Comparison of ENCODE assay signal across 8 cellular contexts in the genomic region with DNA sequence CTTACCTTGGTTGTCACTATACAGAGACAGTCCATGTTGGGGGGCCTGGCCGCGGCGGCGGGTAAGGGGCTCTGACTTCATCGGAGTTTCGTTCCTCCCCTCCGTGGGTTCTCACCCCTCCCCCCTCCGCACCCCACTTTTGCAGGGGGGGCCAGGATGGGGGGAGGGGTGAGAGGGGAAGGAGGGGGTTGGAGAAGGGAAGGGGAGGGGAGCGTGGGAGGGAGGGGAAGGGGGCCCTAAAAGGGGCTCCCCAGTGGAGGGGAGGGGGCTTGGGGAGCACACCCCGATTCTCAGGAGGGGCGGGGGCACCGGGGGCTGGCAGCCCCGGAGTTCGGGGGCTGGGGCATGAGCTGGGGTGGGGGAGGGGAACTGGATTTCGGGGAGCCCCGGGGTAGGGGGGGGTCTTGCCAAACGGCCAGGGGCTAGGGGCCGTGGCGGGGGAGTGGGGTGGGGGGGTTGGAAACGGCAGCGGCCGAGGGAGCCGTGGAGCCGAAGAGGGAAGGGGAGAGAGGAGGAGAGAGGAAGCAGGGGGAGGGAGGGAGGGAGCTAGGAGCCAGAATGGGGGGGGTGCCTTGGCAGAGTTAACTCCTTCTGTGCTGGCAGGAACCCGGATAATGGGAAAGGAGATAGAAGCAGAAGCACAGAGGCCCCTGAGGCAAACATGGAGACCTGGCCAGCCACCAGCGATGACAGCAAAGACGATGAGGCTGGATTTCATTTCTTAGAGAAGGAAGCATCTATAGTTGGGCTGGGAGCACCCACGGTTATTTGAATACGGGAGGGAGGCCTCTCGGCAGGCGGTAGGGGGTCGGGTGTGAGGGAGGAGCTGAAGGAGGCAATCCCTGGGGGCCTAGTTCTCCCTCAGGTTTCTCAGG. TPM values are rescaled to one million over a fixed set of nuclear protein-coding genes. Genes with fewer than 3 reads are reported as not detected.
A peak's percentile ranks its signal among the peaks of the same experiment; 100 is the strongest.
DNase-seq lines count a peak whose midpoint lies in the region; ATAC-seq and TF ChIP-seq lines count a peak whose summit lies in the region.

No MANE protein-coding gene starts in this region.

- peak overlapping the region; percentile 80; the same call in 1 of the 2 replicates for H2AFZ ChIP-seq in SK-N-SH (ENCODE audit: low read depth)

- peaks cover 57% of the 10 kb centered on the region for H3K79me2 ChIP-seq in SK-N-SH (ENCODE audit: insufficient read depth)

- WGBS in SK-N-SH (ENCODE audit: low lambda C conversion rate): 10% methylated on average over 31 of the region's 32 CpGs
- 7 to 12% methylated on average over 22 to 27 of the region's 32 CpGs for WGBS in body of pancreas, 2 donors

- POLR2A ChIA-PET in SK-N-SH (lab: Yijun Ruan, JAX): no interaction called here

- 0 out of 2 replicates have a peak, but pooled peaks have one; percentile 1 for TF ChIP-seq RAD21 in SK-N-SH (IDR thresholded peaks at IDR 0.05; ENCODE audit: low read length)

- CTCF ChIA-PET in SK-N-SH (lab: Yijun Ruan, JAX): interaction anchor here (1.2 kb wide), 1 partner anchor 195 kb away, joined by 3 read pairs; no protein-coding TSS in a partner anchor

- no peaks in the 10 kb centered on the region for H3K9me2 ChIP-seq in SK-N-SH

- H3K4me2 ChIP-seq in SK-N-SH: peak overlapping the region; percentile 97

- H3K9ac ChIP-seq in SK-N-SH (peak overlapping the region; percentile 88), iPS-20b (ENCODE audit: low read depth, low read length) (peak overlapping the region; percentile 74; the same call in 1 of the 2 replicates)

- no peak for TF ChIP-seq POLR2A in body of pancreas (IDR thresholded peaks at IDR 0.05)

- peaks cover 14% of the 10 kb centered on the region for H4K20me1 ChIP-seq in SK-N-SH (ENCODE audit: insufficient read depth)

- no peaks in the 10 kb centered on the region for H3K27me3 Mint-ChIP-seq in stimulated activated naive CD8-positive, alpha-beta T cell treated with anti-CD3 and anti-CD28 coated beads, Interleukin-15, amount 100 ng/mL, for 72 hours

- H3K9me3 ChIP-seq in SK-N-SH (no peaks in the 10 kb centered on the region), body of pancreas (no peaks in the 10 kb centered on the region), iPS-20b (ENCODE audit: insufficient read depth, low read depth, low read length) (no peaks in the 10 kb centered on the region)

- no peaks in the 10 kb centered on the region for H3K9me3 Mint-ChIP-seq in stimulated activated naive CD8-positive, alpha-beta T cell treated with anti-CD3 and anti-CD28 coated beads, Interleukin-15, amount 100 ng/mL, for 72 hours

- H3K27ac ChIP-seq in SK-N-SH (ENCODE audit: low read depth in 2 of 2, low read length in 1 of 2) (peak overlapping the region; percentile 60 to 96; a peak in 3 of 4 replicates), body of pancreas (peak overlapping the region in 3 of 4 donors; percentile 37 to 53 (median 39)), iPS-20b (ENCODE audit: low read length) (peak overlapping the region; percentile 63)

- TF ChIP-seq CTCF in SK-N-SH (IDR thresholded peaks at IDR 0.05): no peak
- TF ChIP-seq CTCF in body of pancreas (IDR thresholded peaks at IDR 0.05): no peak

- peak overlapping the region; percentile 61 to 74 for H3K4me3 ChIP-seq in SK-N-SH (ENCODE audit: low read depth in 2 of 2, low read length in 1 of 2)
- H3K4me3 ChIP-seq in body of pancreas: no peak overlapping the region
- peak overlapping the region; percentile 77 for H3K4me3 ChIP-seq in iPS-20b (ENCODE audit: low read length)

- H3K36me3 ChIP-seq in SK-N-SH (replicated peaks in 1 of 2; ENCODE audit: control insufficient read depth in 1 of 2, insufficient read depth in 2 of 2, low read length in 1 of 2) (peaks cover 4 to 15% of the 10 kb centered on the region in 2 experiments), body of pancreas (replicated peaks in 1 of 2; ENCODE audit: insufficient read depth in 1 of 2, low read depth in 2 of 2) (no peaks in the 10 kb centered on the region), iPS-20b (ENCODE audit: insufficient read depth, low read depth, low read length) (peaks cover 16% of the 10 kb centered on the region)

- H3K27ac Mint-ChIP-seq in stimulated activated naive CD8-positive, alpha-beta T cell treated with anti-CD3 and anti-CD28 coated beads, Interleukin-15, amount 100 ng/mL, for 72 hours: peak overlapping the region in 1 of 2 donors; percentile 95

- peaks cover 23 to 64% of the 10 kb centered on the region in 2 experiments; a peak in 3 of 4 replicates for H3K4me1 ChIP-seq in SK-N-SH (ENCODE audit: control insufficient read depth in 1 of 2, insufficient read depth in 2 of 2, low read depth in 1 of 2, low read length in 1 of 2)
- H3K4me1 ChIP-seq in body of pancreas: peaks cover 66% of the 10 kb centered on the region
- peaks cover 37% of the 10 kb centered on the region; the same call in 1 of the 2 replicates for H3K4me1 ChIP-seq in iPS-20b (ENCODE audit: insufficient read depth, low read length)

- peaks cover 88% of the 10 kb centered on the region for H3K4me1 Mint-ChIP-seq in stimulated activated naive CD8-positive, alpha-beta T cell treated with anti-CD3 and anti-CD28 coated beads, Interleukin-15, amount 100 ng/mL, for 72 hours

- peak; percentile 82 for DNase-seq in SK-N-SH
- peak; percentile 51 for DNase-seq in NCI-H82 treated with DMSO at 0.1 percent for 48 hours (lab: John Stamatoyannopoulos, UW; ENCODE audit: unreplicated experiment)
- peak in 3 of 4 donors; percentile 52 to 64 (median 63) for DNase-seq in body of pancreas
- DNase-seq in stimulated activated naive CD8-positive, alpha-beta T cell treated with anti-CD3 and anti-CD28 coated beads, Interleukin-15, amount 100 ng/mL, for 72 hours: peak in 1 of 2 donors; percentile 37

- no peak for ATAC-seq in SK-N-SH treated with all-trans-retinoic acid at 6 μM for 48 hours
- ATAC-seq in body of pancreas: no peak
- ATAC-seq in stimulated activated naive CD8-positive, alpha-beta T cell treated with anti-CD3 and anti-CD28 coated beads, Interleukin-15, amount 100 ng/mL, for 72 hours: no peak
- no peak for ATAC-seq in GM19397 (IDR thresholded peaks at IDR 0.05; ENCODE audit: unreplicated experiment)
- no peak for ATAC-seq in GM18502 (IDR thresholded peaks at IDR 0.05; ENCODE audit: poor library complexity, unreplicated experiment)

- intact Hi-C loops in body of pancreas (cut with DNase I): no loop called here

- H3K4me3 Mint-ChIP-seq in stimulated activated naive CD8-positive, alpha-beta T cell treated with anti-CD3 and anti-CD28 coated beads, Interleukin-15, amount 100 ng/mL, for 72 hours: peak overlapping the region; percentile 75 to 99

- peaks cover 55% of the 10 kb centered on the region for H3F3A ChIP-seq in SK-N-SH (replicated peaks; ENCODE audit: insufficient read depth)

- no peaks in the 10 kb centered on the region for H3K27me3 ChIP-seq in SK-N-SH (ENCODE audit: insufficient read depth)
- no peaks in the 10 kb centered on the region for H3K27me3 ChIP-seq in body of pancreas
- H3K27me3 ChIP-seq in iPS-20b (ENCODE audit: insufficient read depth, low read length): no peaks in the 10 kb centered on the region; the same call in 1 of the 2 replicates

- TF ChIP-seq EP300 in SK-N-SH (IDR thresholded peaks at IDR 0.05; ENCODE audit: borderline replicate concordance in 1 of 2, low read depth in 1 of 2, low read length in 1 of 2): no peak

TF ChIP-seq in SK-N-SH, 30 proteins besides CTCF, POLR2A, EP300 and RAD21:
- TF ChIP-seq GABPA (IDR thresholded peaks at IDR 0.05; ENCODE audit: low read depth) (no peak), CHD2 (IDR thresholded peaks at IDR 0.05; ENCODE audit: low read length, partially characterized antibody) (peak; percentile 12)

TF ChIP-seq in SK-N-SH treated with all-trans-retinoic acid at 6 μM for 48 hours, 23 proteins besides CTCF, POLR2A, EP300 and RAD21 (continues in another document):
- no peak for TF ChIP-seq ZNF565 (CRISPR knock-in tag; conservative IDR thresholded peaks at IDR 0.05; ENCODE audit: low read depth)
- TF ChIP-seq, protein P1, sequence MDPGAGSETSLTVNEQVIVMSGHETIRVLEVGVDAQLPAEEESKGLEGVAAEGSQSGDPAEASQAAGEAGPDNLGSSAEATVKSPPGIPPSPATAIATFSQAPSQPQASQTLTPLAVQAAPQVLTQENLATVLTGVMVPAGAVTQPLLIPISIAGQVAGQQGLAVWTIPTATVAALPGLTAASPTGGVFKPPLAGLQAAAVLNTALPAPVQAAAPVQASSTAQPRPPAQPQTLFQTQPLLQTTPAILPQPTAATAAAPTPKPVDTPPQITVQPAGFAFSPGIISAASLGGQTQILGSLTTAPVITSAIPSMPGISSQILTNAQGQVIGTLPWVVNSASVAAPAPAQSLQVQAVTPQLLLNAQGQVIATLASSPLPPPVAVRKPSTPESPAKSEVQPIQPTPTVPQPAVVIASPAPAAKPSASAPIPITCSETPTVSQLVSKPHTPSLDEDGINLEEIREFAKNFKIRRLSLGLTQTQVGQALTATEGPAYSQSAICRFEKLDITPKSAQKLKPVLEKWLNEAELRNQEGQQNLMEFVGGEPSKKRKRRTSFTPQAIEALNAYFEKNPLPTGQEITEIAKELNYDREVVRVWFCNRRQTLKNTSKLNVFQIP (CRISPR knock-in tag; IDR thresholded peaks at IDR 0.05; ENCODE audit: borderline replicate concordance, low read depth): no peak
- no peak for TF ChIP-seq ISL1 (CRISPR knock-in tag; IDR thresholded peaks at IDR 0.05)

RNA-seq across cellular contexts. Expression of a gene that starts 2.3 kb away (rescaled TPM):
- 22.1 and 30.5 TPM in 2 replicates for polyA plus RNA-seq in SK-N-SH (2012; rRNA removed)
- 14.0 and 19.9 TPM in 2 replicates for polyA plus RNA-seq in SK-N-SH (2012; cell fraction: cytosol; rRNA removed)
- 74.2 and 83.3 TPM in 2 replicates for polyA plus RNA-seq in SK-N-SH (2012; cell fraction: nucleus; rRNA removed)
- 1 to 10 TPM; 3.6 to 9.3 TPM for total RNA-seq in body of pancreas

RNA-seq across cellular contexts. Expression of a gene that starts 2.4 kb away (rescaled TPM):
- polyA plus RNA-seq in SK-N-SH (2012; rRNA removed): 635 and 796 TPM in 2 replicates
- polyA plus RNA-seq in SK-N-SH (2012; cell fraction: cytosol; rRNA removed): 137 and 176 TPM in 2 replicates
- polyA plus RNA-seq in SK-N-SH (2012; cell fraction: nucleus; rRNA removed): 6,138 and 6,607 TPM in 2 replicates
- 1,000 to 10,000 TPM in 1 of 2 donors, 100 to 1,000 TPM in 1; 887 to 1,901 TPM for total RNA-seq in body of pancreas

RNA-seq across cellular contexts. Expression of a gene that starts 17.0 kb away (rescaled TPM):
- polyA plus RNA-seq in SK-N-SH (2012; rRNA removed): 6.9 and 8.3 TPM in 2 replicates
- polyA plus RNA-seq in SK-N-SH (2012; cell fraction: cytosol; rRNA removed): 4.9 and 7.1 TPM in 2 replicates
- 17.8 and 26.4 TPM in 2 replicates for polyA plus RNA-seq in SK-N-SH (2012; cell fraction: nucleus; rRNA removed)
- 10 to 100 TPM; 19.5 to 41.5 TPM for total RNA-seq in body of pancreas

RNA-seq across cellular contexts. Expression of a gene that starts 21.9 kb away (rescaled TPM):
- 53.3 and 58.5 TPM in 2 replicates for polyA plus RNA-seq in SK-N-SH (2012; rRNA removed)
- 47.9 and 57.2 TPM in 2 replicates for polyA plus RNA-seq in SK-N-SH (2012; cell fraction: cytosol; rRNA removed)
- polyA plus RNA-seq in SK-N-SH (2012; cell fraction: nucleus; rRNA removed): 45.2 and 50.5 TPM in 2 replicates
- 10 to 100 TPM; 11.9 to 15.8 TPM for total RNA-seq in body of pancreas

RNA-seq across cellular contexts. Expression of a gene that starts 24.9 kb away (rescaled TPM):
- polyA plus RNA-seq in SK-N-SH (2012; rRNA removed): 585 and 637 TPM in 2 replicates
- polyA plus RNA-seq in SK-N-SH (2012; cell fraction: cytosol; rRNA removed): 741 and 785 TPM in 2 replicates
- polyA plus RNA-seq in SK-N-SH (2012; cell fraction: nucleus; rRNA removed): 215 and 225 TPM in 2 replicates
- total RNA-seq in body of pancreas: 100 to 1,000 TPM; 145 to 482 TPM

Comparison
In these comparisons a context has a peak if more than half of its experiments do, and no peak if none do; other contexts are left out.
1. H3K4me3 ChIP-seq: peak in SK-N-SH (2 of 2) and iPS-20b (single experiment); none in body of pancreas (0 of 2).
2. Peak in every context shown above with its lines, with median percentiles within 50 percentile points of each other: H3K27ac ChIP-seq.